In the genomic region with DNA sequence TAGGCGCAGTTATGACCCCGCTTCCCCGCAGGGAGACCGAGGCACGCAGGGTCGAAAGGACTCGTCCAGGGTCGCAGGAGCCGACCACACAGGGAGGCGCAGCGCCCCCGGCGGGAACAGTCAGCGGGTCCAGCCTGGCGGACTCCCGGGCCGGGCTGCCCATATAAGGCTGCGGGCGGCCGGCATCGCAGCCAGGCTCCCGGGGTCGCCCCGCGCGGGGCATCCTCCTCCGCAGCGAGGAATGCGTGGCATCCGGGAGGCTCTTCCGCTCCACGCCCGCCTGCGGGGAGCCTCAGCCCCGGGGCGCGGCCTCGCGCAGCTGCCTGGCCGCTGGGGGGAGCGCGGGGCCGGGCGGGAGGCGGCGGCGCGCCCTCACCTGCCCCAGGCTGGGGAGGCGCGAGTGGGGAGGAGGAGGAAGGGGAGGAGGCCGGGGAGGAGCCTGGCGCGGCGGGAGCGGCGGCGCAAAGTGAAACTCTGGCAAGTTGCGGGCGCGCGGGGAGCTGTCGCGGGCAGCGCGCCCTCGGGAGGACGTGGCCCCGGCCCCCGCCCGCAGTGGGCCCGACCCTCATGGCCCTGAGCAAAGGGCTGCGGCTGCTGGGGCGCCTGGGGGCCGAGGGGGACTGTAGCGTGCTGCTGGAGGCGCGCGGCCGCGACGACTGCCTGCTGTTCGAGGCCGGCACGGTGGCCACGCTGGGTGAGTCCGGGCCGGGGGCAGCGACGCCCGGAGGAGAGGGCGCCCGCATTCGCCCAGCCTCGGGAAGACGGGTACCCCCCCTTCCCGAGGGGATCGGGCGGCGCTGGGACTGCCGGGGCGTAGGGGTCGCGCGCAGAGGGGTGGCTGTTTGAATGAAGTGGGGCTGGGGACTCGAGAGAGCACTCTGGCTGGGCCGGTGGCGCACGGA, we compare ENCODE assay signal across 8 cellular contexts. TPM values are rescaled to one million over a fixed set of nuclear protein-coding genes. Genes with fewer than 3 reads are reported as not detected.
DNase-seq lines count a peak whose midpoint lies in the region; ATAC-seq and TF ChIP-seq lines count a peak whose summit lies in the region.

A gene with protein sequence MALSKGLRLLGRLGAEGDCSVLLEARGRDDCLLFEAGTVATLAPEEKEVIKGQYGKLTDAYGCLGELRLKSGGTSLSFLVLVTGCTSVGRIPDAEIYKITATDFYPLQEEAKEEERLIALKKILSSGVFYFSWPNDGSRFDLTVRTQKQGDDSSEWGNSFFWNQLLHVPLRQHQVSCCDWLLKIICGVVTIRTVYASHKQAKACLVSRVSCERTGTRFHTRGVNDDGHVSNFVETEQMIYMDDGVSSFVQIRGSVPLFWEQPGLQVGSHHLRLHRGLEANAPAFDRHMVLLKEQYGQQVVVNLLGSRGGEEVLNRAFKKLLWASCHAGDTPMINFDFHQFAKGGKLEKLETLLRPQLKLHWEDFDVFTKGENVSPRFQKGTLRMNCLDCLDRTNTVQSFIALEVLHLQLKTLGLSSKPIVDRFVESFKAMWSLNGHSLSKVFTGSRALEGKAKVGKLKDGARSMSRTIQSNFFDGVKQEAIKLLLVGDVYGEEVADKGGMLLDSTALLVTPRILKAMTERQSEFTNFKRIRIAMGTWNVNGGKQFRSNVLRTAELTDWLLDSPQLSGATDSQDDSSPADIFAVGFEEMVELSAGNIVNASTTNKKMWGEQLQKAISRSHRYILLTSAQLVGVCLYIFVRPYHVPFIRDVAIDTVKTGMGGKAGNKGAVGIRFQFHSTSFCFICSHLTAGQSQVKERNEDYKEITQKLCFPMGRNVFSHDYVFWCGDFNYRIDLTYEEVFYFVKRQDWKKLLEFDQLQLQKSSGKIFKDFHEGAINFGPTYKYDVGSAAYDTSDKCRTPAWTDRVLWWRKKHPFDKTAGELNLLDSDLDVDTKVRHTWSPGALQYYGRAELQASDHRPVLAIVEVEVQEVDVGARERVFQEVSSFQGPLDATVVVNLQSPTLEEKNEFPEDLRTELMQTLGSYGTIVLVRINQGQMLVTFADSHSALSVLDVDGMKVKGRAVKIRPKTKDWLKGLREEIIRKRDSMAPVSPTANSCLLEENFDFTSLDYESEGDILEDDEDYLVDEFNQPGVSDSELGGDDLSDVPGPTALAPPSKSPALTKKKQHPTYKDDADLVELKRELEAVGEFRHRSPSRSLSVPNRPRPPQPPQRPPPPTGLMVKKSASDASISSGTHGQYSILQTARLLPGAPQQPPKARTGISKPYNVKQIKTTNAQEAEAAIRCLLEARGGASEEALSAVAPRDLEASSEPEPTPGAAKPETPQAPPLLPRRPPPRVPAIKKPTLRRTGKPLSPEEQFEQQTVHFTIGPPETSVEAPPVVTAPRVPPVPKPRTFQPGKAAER (N-terminal part only) (plus strand): TSS at position 469 of the 902 bp plus-strand sequence. CDS start 99 bp downstream, at position 568.

- DNase-seq in EL = peak; percentile 92
- peak; percentile 72 to 86 (median 77) for DNase-seq in T-helper 1 cell
- DNase-seq in adrenal gland = peak; percentile 75 to 84 (median 78)
- DNase-seq in left ventricle myocardium superior = peak; percentile 87
- peak; percentile 85 to 94 for DNase-seq in aorta

- TF ChIP-seq CTCF in KMS-11 (conservative IDR thresholded peaks at IDR 0.05; ENCODE audit: low read depth, low read length) (peak; percentile 39; the same call in 1 of the 2 replicates), adrenal gland (IDR thresholded peaks at IDR 0.05) (peak; percentile 28 to 60 (median 48))

- 0 to 2% (median 1%) methylated on average over 9 to 108 of the region's 108 CpGs for WGBS in adrenal gland, 4 donors
- 1% methylated on average over 69 to 108 of the region's 108 CpGs for WGBS in aorta, 2 donors

- H3K4me3 ChIP-seq in KMS-11 (IDR thresholded peaks at IDR 0.05; ENCODE audit: insufficient read depth, low read depth, low read length) = no peak within 1 kb of the TSS
- peak within 1 kb of the TSS; percentile 22 to 90 (median 60) for H3K4me3 ChIP-seq in adrenal gland
- peak within 1 kb of the TSS; percentile 81 for H3K4me3 ChIP-seq in rectal smooth muscle tissue (ENCODE audit: low read length)
- H3K4me3 ChIP-seq in aorta (ENCODE audit: low read length in 2 of 2) = peak within 1 kb of the TSS; percentile 93 to 95

- no peaks in the 10 kb centered on the region for H4K20me1 ChIP-seq in KMS-11 (ENCODE audit: insufficient read depth)

- H3K9ac ChIP-seq in KMS-11 (peak within 1 kb of the TSS; percentile 85), rectal smooth muscle tissue (ENCODE audit: low read length) (peak within 1 kb of the TSS; percentile 66)

- ATAC-seq in GM21825 (IDR thresholded peaks at IDR 0.05; ENCODE audit: unreplicated experiment) = peak; percentile 73
- peak; percentile 94 for ATAC-seq in left ventricle myocardium superior
- ATAC-seq in aorta (ENCODE audit: low FRiP score) = peak; percentile 85

- intact Hi-C loops in adrenal gland (cut with DNase I) (loop anchor here in 1 of 2 donors (5.0 kb wide), 1 partner anchor 91 kb away; no protein-coding TSS in a partner anchor), left ventricle myocardium superior (cut with micrococcal nuclease) (loop anchor here (10.0 kb wide), 1 partner anchor 83 kb away; no protein-coding TSS in a partner anchor), aorta (cut with DNase I) (loop anchor here (2.0 to 5.0 kb wide), 3 partner anchors 17 to 89 kb away; no protein-coding TSS in a partner anchor)

- H3K27me3 ChIP-seq in KMS-11 (ENCODE audit: insufficient read depth, low read depth) = no peaks in the 10 kb centered on the region
- H3K27me3 ChIP-seq in adrenal gland = no peaks in the 10 kb centered on the region
- H3K27me3 ChIP-seq in rectal smooth muscle tissue (ENCODE audit: control insufficient read depth, insufficient read depth, low read length) = no peaks in the 10 kb centered on the region
- H3K27me3 ChIP-seq in aorta (ENCODE audit: control insufficient read depth in 1 of 2, insufficient read depth in 2 of 2, low read length in 1 of 2) = no peaks in the 10 kb centered on the region

- H3K36me3 ChIP-seq in KMS-11 (ENCODE audit: insufficient read depth) (no peaks in the 10 kb centered on the region), adrenal gland (replicated peaks in 1 of 2) (no peaks in the 10 kb centered on the region), rectal smooth muscle tissue (ENCODE audit: control insufficient read depth, insufficient read depth, low read length) (no peaks in the 10 kb centered on the region), aorta (ENCODE audit: control insufficient read depth in 1 of 2, insufficient read depth in 2 of 2, low read length in 1 of 2) (no peaks in the 10 kb centered on the region)

- peak within 1 kb of the TSS; percentile 82 for H2AFZ ChIP-seq in KMS-11 (ENCODE audit: low read depth)

- TF ChIP-seq POLR2A in adrenal gland (IDR thresholded peaks at IDR 0.05) = peak; percentile 46 to 64

- peaks cover 19% of the 10 kb centered on the region; the same call in 1 of the 2 replicates for H3K79me2 ChIP-seq in KMS-11 (ENCODE audit: insufficient read depth, low read depth)

- H3K27ac ChIP-seq in KMS-11 = peak within 1 kb of the TSS; percentile 51
- peak within 1 kb of the TSS in 4 of 5 donors; percentile 8 to 85 (median 68) for H3K27ac ChIP-seq in adrenal gland
- peak within 1 kb of the TSS; percentile 77 for H3K27ac ChIP-seq in rectal smooth muscle tissue (ENCODE audit: low read depth, low read length)
- H3K27ac ChIP-seq in aorta (ENCODE audit: low read depth in 1 of 2, low read length in 2 of 2) = peak within 1 kb of the TSS in 1 of 2 donors; percentile 52

- peak within 1 kb of the TSS; percentile 72 for H3K4me2 ChIP-seq in KMS-11

- H3K4me1 ChIP-seq in KMS-11 (ENCODE audit: low read depth, poor library complexity, severe bottlenecking) = peaks cover 22% of the 10 kb centered on the region
- peaks cover 0 to 30% of the 10 kb centered on the region in 2 donors for H3K4me1 ChIP-seq in adrenal gland (replicated peaks in 1 of 2)
- H3K4me1 ChIP-seq in rectal smooth muscle tissue (ENCODE audit: control insufficient read depth, insufficient read depth, low read length) = peaks cover 3% of the 10 kb centered on the region
- no peaks in the 10 kb centered on the region for H3K4me1 ChIP-seq in aorta (ENCODE audit: control insufficient read depth in 1 of 2, insufficient read depth in 2 of 2, low read length in 2 of 2)

- no peaks in the 10 kb centered on the region for H3K9me3 ChIP-seq in adrenal gland (replicated peaks in 1 of 3)
- H3K9me3 ChIP-seq in aorta (ENCODE audit: control insufficient read depth, low read length) = no peaks in the 10 kb centered on the region

RNA-seq across cellular contexts. Expression of the gene that starts here (rescaled TPM):
- total RNA-seq in adrenal gland = 10 to 100 TPM; 10.1 to 20.5 (median 16.1) TPM
- 1 to 10 TPM; 5.9 to 6.8 (median 6.6) TPM for polyA plus RNA-seq in adrenal gland
- 14.7 TPM for total RNA-seq in left ventricle myocardium superior
- total RNA-seq in aorta = 10 to 100 TPM; 26.8 to 38.7 TPM
- polyA plus RNA-seq in aorta = 10 to 100 TPM in 1 of 2 donors, 1 to 10 TPM in 1; 8.6 to 17.9 TPM
